Comparison of ENCODE assay signal across 28 cellular contexts in genomic region chr15:67573194-67573593, GRCh38.
"Had no signal": no experiment of that assay in that cellular context is flagged by ENCODE, and none has a peak within 500 bp of the region (broad histone marks: within the 10 kb centered on the region; RNA-seq: fewer than 3 reads in every experiment).

No MANE protein-coding gene starts in this region.

- ATAC-seq: activated CD4-positive, alpha-beta T cell treated with anti-CD3 and anti-CD28 coated beads for 36 hours; effector memory CD8-positive, alpha-beta T cell; gastrocnemius medialis; natural killer cell treated with Interleukin-12 subunit alpha and Interleukin-12 subunit beta and Interleukin-15 and Interleukin-18, amount 100 ng/mL, for 72 hours; right lobe of liver had no signal

- H3K27me3 ChIP-seq: ascending aorta, cardiac muscle cell, dorsolateral prefrontal cortex, gastrocnemius medialis, hepatocyte, right lobe of liver, tibial nerve had no signal

- H3K27me3 Mint-ChIP-seq: activated B cell treated with CpG ODN at 0.5 μM for 24 hours; activated CD4-positive, alpha-beta T cell treated with anti-CD3 and anti-CD28 coated beads for 36 hours; activated naive CD4-positive, alpha-beta T cell treated with anti-CD3 and anti-CD28 coated beads, Interleukin-2, amount 10 ng/mL, durations not matched to agents 7 days and 5 days; activated naive CD8-positive, alpha-beta T cell treated with anti-CD3 and anti-CD28 coated beads, Interleukin-2, amount 10 ng/mL, durations not matched to agents 7 days and 5 days; brain; effector memory CD8-positive, alpha-beta T cell; natural killer cell treated with Interleukin-12 subunit alpha and Interleukin-12 subunit beta and Interleukin-15 and Interleukin-18, amount 100 ng/mL, for 72 hours had no signal

- H3K4me3 ChIP-seq: ascending aorta, cardiac muscle cell, coronary artery, dorsolateral prefrontal cortex, gastrocnemius medialis, hepatocyte, left ventricle myocardium inferior, lung, right lobe of liver, tibial nerve had no signal

- H3K27ac ChIP-seq: ascending aorta, cardiac muscle cell, coronary artery, dorsolateral prefrontal cortex, gastrocnemius medialis, left ventricle myocardium inferior, right lobe of liver, tibial nerve had no signal

- H3K27ac Mint-ChIP-seq: activated B cell treated with CpG ODN at 0.5 μM for 24 hours; activated CD4-positive, alpha-beta T cell treated with anti-CD3 and anti-CD28 coated beads for 36 hours; activated naive CD4-positive, alpha-beta T cell treated with anti-CD3 and anti-CD28 coated beads, Interleukin-2, amount 10 ng/mL, durations not matched to agents 7 days and 5 days; activated naive CD8-positive, alpha-beta T cell treated with anti-CD3 and anti-CD28 coated beads, Interleukin-2, amount 10 ng/mL, durations not matched to agents 7 days and 5 days; activated T-helper 1 cell treated with anti-CD3 and anti-CD28 coated beads, Interleukin-12 subunit alpha, Interleukin-12 subunit beta, Interleukin-2, Interleukin-4 antibody, amounts not matched to agents 30 ng/mL and 10 ng/mL and 1 ng/mL, durations not matched to agents 14 hours and 24 hours and 36 hours; brain; effector memory CD8-positive, alpha-beta T cell had no signal

- H3K9me3 Mint-ChIP-seq: activated B cell treated with CpG ODN at 0.5 μM for 24 hours; activated naive CD4-positive, alpha-beta T cell treated with anti-CD3 and anti-CD28 coated beads, Interleukin-2, amount 10 ng/mL, durations not matched to agents 7 days and 5 days; activated naive CD8-positive, alpha-beta T cell treated with anti-CD3 and anti-CD28 coated beads, Interleukin-2, amount 10 ng/mL, durations not matched to agents 7 days and 5 days; activated T-helper 1 cell treated with anti-CD3 and anti-CD28 coated beads, Interleukin-12 subunit alpha, Interleukin-12 subunit beta, Interleukin-2, Interleukin-4 antibody, amounts not matched to agents 30 ng/mL and 10 ng/mL and 1 ng/mL, durations not matched to agents 14 hours and 24 hours and 36 hours; brain; effector memory CD8-positive, alpha-beta T cell; natural killer cell treated with Interleukin-12 subunit alpha and Interleukin-12 subunit beta and Interleukin-15 and Interleukin-18, amount 100 ng/mL, for 72 hours had no signal

- H3K36me3 Mint-ChIP-seq: natural killer cell treated with Interleukin-12 subunit alpha and Interleukin-12 subunit beta and Interleukin-15 and Interleukin-18, amount 100 ng/mL, for 72 hours had no signal

- H3K4me1 Mint-ChIP-seq: activated naive CD4-positive, alpha-beta T cell treated with anti-CD3 and anti-CD28 coated beads, Interleukin-2, amount 10 ng/mL, durations not matched to agents 7 days and 5 days had no signal

- DNase-seq: activated B cell treated with CpG ODN at 0.5 μM for 24 hours; activated CD4-positive, alpha-beta T cell treated with anti-CD3 and anti-CD28 coated beads for 36 hours; activated CD4-positive, alpha-beta T cell treated with anti-CD3 and anti-CD28 coated beads, Interleukin-2, amount 50 U/mL, for 4 hours; activated CD8-positive, alpha-beta memory T cell treated with anti-CD3 and anti-CD28 coated beads for 24 hours; activated gamma-delta T cell; activated naive CD4-positive, alpha-beta T cell treated with anti-CD3 and anti-CD28 coated beads, Interleukin-2, amount 10 ng/mL, durations not matched to agents 7 days and 5 days; activated naive CD8-positive, alpha-beta T cell treated with anti-CD3 and anti-CD28 coated beads, Interleukin-2, amount 10 ng/mL, durations not matched to agents 7 days and 5 days; cerebellar nuclear complex; dorsolateral prefrontal cortex; effector memory CD8-positive, alpha-beta T cell; erythroblast; gastrocnemius medialis; glutamatergic neuron; islet precursor cell; left ventricle myocardium inferior; mesendoderm; right lobe of liver; stimulated activated CD4-positive, alpha-beta T cell treated with anti-CD3 and anti-CD28 coated beads, Interleukin-2, amount 100 ng/mL, for 48 hours; stimulated activated naive CD4-positive, alpha-beta T cell treated with Interleukin-2 at 50 U/mL for 16 hours had no signal

- H3K4me3 Mint-ChIP-seq: activated B cell treated with CpG ODN at 0.5 μM for 24 hours; activated CD4-positive, alpha-beta T cell treated with anti-CD3 and anti-CD28 coated beads for 36 hours; activated naive CD4-positive, alpha-beta T cell treated with anti-CD3 and anti-CD28 coated beads, Interleukin-2, amount 10 ng/mL, durations not matched to agents 7 days and 5 days; activated naive CD8-positive, alpha-beta T cell treated with anti-CD3 and anti-CD28 coated beads, Interleukin-2, amount 10 ng/mL, durations not matched to agents 7 days and 5 days; activated T-helper 1 cell treated with anti-CD3 and anti-CD28 coated beads, Interleukin-12 subunit alpha, Interleukin-12 subunit beta, Interleukin-2, Interleukin-4 antibody, amounts not matched to agents 30 ng/mL and 10 ng/mL and 1 ng/mL, durations not matched to agents 14 hours and 24 hours and 36 hours; brain; effector memory CD8-positive, alpha-beta T cell; natural killer cell treated with Interleukin-12 subunit alpha and Interleukin-12 subunit beta and Interleukin-15 and Interleukin-18, amount 100 ng/mL, for 72 hours had no signal
